ENCODE assay signal across 1 cellular context in the genomic region with DNA sequence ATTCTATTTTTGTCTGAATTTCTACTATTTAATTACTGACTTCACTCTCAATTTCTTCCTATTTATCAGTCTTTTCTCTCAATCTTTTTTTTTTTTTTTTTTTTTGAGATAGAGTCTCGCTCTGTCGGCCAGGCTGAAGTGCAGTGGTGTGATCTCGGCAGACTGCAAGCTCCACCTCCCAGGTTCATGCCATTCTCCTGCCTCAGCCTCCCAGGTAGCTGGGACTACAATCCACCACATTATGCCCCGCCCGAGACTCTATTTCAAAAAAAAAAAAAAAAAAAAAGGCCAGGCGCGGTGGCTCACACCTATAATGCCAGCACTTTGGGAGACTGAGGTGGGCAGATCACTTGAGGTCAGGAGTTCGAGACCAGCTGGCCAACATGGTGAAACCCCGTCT. TPM values are rescaled to one million over a fixed set of nuclear protein-coding genes. Genes with fewer than 3 reads are reported as not detected.
"Had no signal": no experiment of that assay in that cellular context is flagged by ENCODE, and none has a peak within 500 bp of the region (broad histone marks: within the 10 kb centered on the region; RNA-seq: fewer than 3 reads in every experiment).

No MANE protein-coding gene starts in this region.

RNA-seq across cellular contexts. Expression of gene RAPH1, which starts 21.8 kb away (rescaled TPM):
- polyA plus RNA-seq: immature natural killer cell had no signal
